8 cellular contexts compared by ENCODE assay signal in the genomic region with DNA sequence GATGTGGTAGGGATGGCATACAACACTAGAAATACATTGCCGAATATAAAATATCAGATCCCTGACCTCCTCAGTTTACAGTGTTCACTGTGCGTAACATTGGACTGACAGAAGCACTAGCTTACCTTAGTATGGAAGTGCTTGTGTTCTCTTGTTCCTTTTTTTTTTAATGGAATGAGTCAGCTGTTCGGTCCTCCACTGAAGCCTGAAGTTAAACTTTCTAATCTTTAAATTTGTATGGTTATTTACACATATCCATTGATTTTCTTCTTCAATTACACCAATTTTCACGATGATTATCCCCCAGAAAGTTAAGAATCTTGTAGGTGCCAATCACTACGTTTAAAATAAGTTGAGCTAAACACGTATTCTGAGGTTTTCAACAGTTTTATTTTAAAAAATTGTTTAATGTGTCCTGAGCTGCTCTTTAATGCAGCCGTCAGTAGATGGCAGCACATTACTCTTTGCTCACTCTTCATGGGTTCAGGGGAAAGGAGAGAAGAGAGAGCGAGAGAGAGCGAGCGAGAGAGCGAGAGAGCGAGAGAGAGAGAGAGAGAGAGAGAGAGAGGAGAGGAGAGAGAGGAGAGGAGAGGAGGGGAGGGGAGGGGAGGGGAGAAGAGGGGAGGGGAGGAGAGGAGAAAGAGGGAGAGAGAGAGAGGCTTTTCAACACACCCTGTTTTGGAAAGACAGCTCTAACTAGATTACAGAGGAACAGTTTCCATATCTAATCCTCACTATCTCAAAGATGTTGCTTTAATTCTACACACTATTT.
DNase-seq lines count a peak whose midpoint lies in the region; ATAC-seq lines count a peak whose summit lies in the region.

No MANE protein-coding gene starts in this region.

- no peak overlapping the region for H2BK12ac ChIP-seq in mesenchymal stem cell (ENCODE audit: low read length in 2 of 2)

- H3K27ac ChIP-seq in mesenchymal stem cell (ENCODE audit: low read length, poor library complexity, severe bottlenecking): peak overlapping the region; percentile 11

- H2BK120ac ChIP-seq in mesenchymal stem cell (ENCODE audit: low read depth, low read length): no peak overlapping the region

- H3K4ac ChIP-seq in mesenchymal stem cell (ENCODE audit: low read depth in 1 of 2, low read length in 2 of 2): no peak overlapping the region

- ATAC-seq in HG03039 (IDR thresholded peaks at IDR 0.05; ENCODE audit: unreplicated experiment): peak; percentile 81

- no peak overlapping the region for H2BK5ac ChIP-seq in mesenchymal stem cell (ENCODE audit: low read depth, low read length, poor library complexity, severe bottlenecking)

- H3K4me2 ChIP-seq in mesenchymal stem cell (ENCODE audit: low read length, poor library complexity, severe bottlenecking): no peak overlapping the region

- no peaks in the 10 kb centered on the region for H3K36me3 ChIP-seq in mesenchymal stem cell (ENCODE audit: control insufficient read depth in 1 of 2, insufficient read depth in 2 of 2, low read depth in 1 of 2, low read length in 2 of 2)

- no peak overlapping the region for H2BK15ac ChIP-seq in mesenchymal stem cell (ENCODE audit: low read depth, poor library complexity, severe bottlenecking)

- H2AFZ ChIP-seq in mesenchymal stem cell (ENCODE audit: low read depth, low read length): no peak overlapping the region

- H3K14ac ChIP-seq in mesenchymal stem cell (ENCODE audit: low read length in 2 of 2): no peak overlapping the region

- H3K18ac ChIP-seq in mesenchymal stem cell (ENCODE audit: low read depth in 1 of 2, low read length in 2 of 2): no peak overlapping the region

- WGBS in mesenchymal stem cell: 32% methylated on average over 6 of the region's 12 CpGs

- no peaks in the 10 kb centered on the region for H3K79me1 ChIP-seq in mesenchymal stem cell (replicated peaks; ENCODE audit: low read length, poor library complexity, severe bottlenecking)

- no peak overlapping the region for H3K23ac ChIP-seq in mesenchymal stem cell (ENCODE audit: low read length in 2 of 2)

- no peaks in the 10 kb centered on the region for H3K4me1 ChIP-seq in mesenchymal stem cell (ENCODE audit: control insufficient read depth, insufficient read depth, low read depth, low read length)

- H3K27me3 ChIP-seq in mesenchymal stem cell (ENCODE audit: control insufficient read depth in 1 of 2, insufficient read depth in 1 of 2, low read length in 2 of 2): peaks cover 0 to 12% of the 10 kb centered on the region in 2 experiments

- no peak overlapping the region for H4K91ac ChIP-seq in mesenchymal stem cell (ENCODE audit: low read length)

- peak overlapping the region in 1 of 2 experiments; percentile 71 for H3K4me3 ChIP-seq in mesenchymal stem cell (ENCODE audit: insufficient read depth in 1 of 2, low read depth in 1 of 2, low read length in 2 of 2)

- no peak overlapping the region for H2AK5ac ChIP-seq in mesenchymal stem cell (ENCODE audit: low read length, severe bottlenecking)

- no peaks in the 10 kb centered on the region for H3K9me3 ChIP-seq in mesenchymal stem cell (ENCODE audit: control insufficient read depth, low read length)

- no peak overlapping the region for H4K8ac ChIP-seq in mesenchymal stem cell (ENCODE audit: low read length)

- H3K9ac ChIP-seq in mesenchymal stem cell (ENCODE audit: low read length): peak overlapping the region; percentile 88

- DNase-seq in activated gamma-delta T cell treated with Interleukin-2 at 50 U/mL for 16 hours: peak; percentile 51
- DNase-seq in activated gamma-delta T cell (lab: John Stamatoyannopoulos, UW): no peak
- peak; percentile 13 for DNase-seq in NCI-H446 treated with DMSO at 0.1 percent for 48 hours (lab: John Stamatoyannopoulos, UW)
- DNase-seq in activated CD4-positive, alpha-beta T cell treated with anti-CD3 and anti-CD28 coated beads for 4 hours: peak; percentile 26 to 61
- peak; percentile 17 for DNase-seq in effector CD8-positive, alpha-beta T cell (lab: John Stamatoyannopoulos, UW)
- DNase-seq in mesenchymal stem cell: peak; percentile 88
- peak; percentile 6 to 21 for DNase-seq in stimulated activated CD8-positive, alpha-beta memory T cell treated with anti-CD3 and anti-CD28 coated beads, Interleukin-4, amount 100 ng/mL, for 1 hour (ENCODE audit: low read depth in 2 of 2, low spot score in 1 of 2)
